In genomic region chrX:21993265-21993664, GRCh38 we compare ENCODE assay signal across 8 cellular contexts. TPM values are rescaled to one million over a fixed set of nuclear protein-coding genes. Genes with fewer than 3 reads are reported as not detected.
DNase-seq lines count a peak whose midpoint lies in the region; ATAC-seq and TF ChIP-seq lines count a peak whose summit lies in the region.

No MANE protein-coding gene starts in this region.

- POLR2A ChIA-PET in RWPE1 (lab: Yijun Ruan, JAX; ENCODE audit: low non-redundant PET) = no interaction called here

- no peaks in the 10 kb centered on the region for H3K36me3 ChIP-seq in right lobe of liver

- H3K4me1 Mint-ChIP-seq in activated naive CD4-positive, alpha-beta T cell treated with anti-CD3 and anti-CD28 coated beads for 36 hours (ENCODE audit: low read depth) = peaks cover 57% of the 10 kb centered on the region

- H3K27me3 ChIP-seq in HL-60 (ENCODE audit: insufficient read depth, poor library complexity, severe bottlenecking) (no peaks in the 10 kb centered on the region), right lobe of liver (no peaks in the 10 kb centered on the region)

- DNase-seq in HL-60 (ENCODE audit: low read depth in 1 of 2, low spot score in 1 of 2) (peak; percentile 36 to 73), right lobe of liver (peak in 2 of 3 donors; percentile 27 to 63), posterior vena cava (ENCODE audit: low spot score) (no peak), RWPE1 (ENCODE audit: low spot score) (no peak), inferior parietal cortex (ENCODE audit: extremely low spot score) (no peak)
- DNase-seq in activated naive CD4-positive, alpha-beta T cell treated with anti-CD3 and anti-CD28 coated beads for 36 hours = no peak

- peaks cover 38% of the 10 kb centered on the region for H3K36me3 Mint-ChIP-seq in activated naive CD4-positive, alpha-beta T cell treated with anti-CD3 and anti-CD28 coated beads for 36 hours (ENCODE audit: low read depth)

- no peak for TF ChIP-seq POLR2A in right lobe of liver (IDR thresholded peaks at IDR 0.05)

- no peak overlapping the region for H3K4me3 Mint-ChIP-seq in activated naive CD4-positive, alpha-beta T cell treated with anti-CD3 and anti-CD28 coated beads for 36 hours

- TF ChIP-seq CTCF in HL-60 (IDR thresholded peaks at IDR 0.05; ENCODE audit: insufficient read depth, low read length) (no peak), right lobe of liver (IDR thresholded peaks at IDR 0.05) (no peak), RWPE1 (conservative IDR thresholded peaks at IDR 0.05; ENCODE audit: low read depth) (no peak)

- no peak overlapping the region for H3K27ac Mint-ChIP-seq in activated naive CD4-positive, alpha-beta T cell treated with anti-CD3 and anti-CD28 coated beads for 36 hours

- intact Hi-C loops in right lobe of liver (cut with DNase I) (no loop called here), posterior vena cava (cut with DNase I) (no loop called here)
- intact Hi-C loops in activated naive CD4-positive, alpha-beta T cell treated with anti-CD3 and anti-CD28 coated beads for 36 hours (cut with micrococcal nuclease) = no loop called here

- H3K27me3 Mint-ChIP-seq in activated naive CD4-positive, alpha-beta T cell treated with anti-CD3 and anti-CD28 coated beads for 36 hours (ENCODE audit: low read depth) = no peaks in the 10 kb centered on the region

- H3K27ac ChIP-seq in HL-60 (replicated peaks) = peak overlapping the region; percentile 63
- H3K27ac ChIP-seq in right lobe of liver = no peak overlapping the region
- H3K27ac ChIP-seq in RWPE1 = no peak overlapping the region

- H3K4me1 ChIP-seq in right lobe of liver = no peaks in the 10 kb centered on the region

- WGBS in right lobe of liver (ENCODE audit: insufficient coverage, low coverage, low lambda C conversion rate, missing lambda C conversion rate) = 43% methylated on average over 5 of the region's 8 CpGs

- H3K9me3 Mint-ChIP-seq in activated naive CD4-positive, alpha-beta T cell treated with anti-CD3 and anti-CD28 coated beads for 36 hours = no peaks in the 10 kb centered on the region

- CTCF ChIA-PET in RWPE1 (lab: Yijun Ruan, JAX) = no interaction called here
- CTCF ChIA-PET in activated naive CD4-positive, alpha-beta T cell treated with anti-CD3 and anti-CD28 coated beads for 36 hours (lab: Charles Lee) = interaction anchor here (1.4 kb wide), 1 partner anchor 142 kb away, joined by 4 read pairs; no protein-coding TSS in a partner anchor

- H3K9me3 ChIP-seq in right lobe of liver = no peaks in the 10 kb centered on the region

- ATAC-seq in GM18519 (IDR thresholded peaks at IDR 0.05; ENCODE audit: low FRiP score, unreplicated experiment) (peak; percentile 95), GM21737 (IDR thresholded peaks at IDR 0.05; ENCODE audit: unreplicated experiment) (peak; percentile 91), right lobe of liver (peak; percentile 50 to 76 (median 64))

- H3K4me3 ChIP-seq in HL-60 (replicated peaks; ENCODE audit: insufficient read depth, low read length) = no peak overlapping the region
- no peak overlapping the region for H3K4me3 ChIP-seq in right lobe of liver

RNA-seq across cellular contexts. Expression of gene PHEX, which starts 38.9 kb away (rescaled TPM):
- total RNA-seq in right lobe of liver (under 1 TPM in 1 of 6 experiments, not detected in 5; 0.13 TPM), posterior vena cava (under 1 TPM; 0.33 to 0.56 TPM)
- under 1 TPM; 0.31 to 0.64 TPM for total RNA-seq in activated naive CD4-positive, alpha-beta T cell treated with anti-CD3 and anti-CD28 coated beads for 36 hours

RNA-seq across cellular contexts. Expression of gene SMS, which starts 52.8 kb away (rescaled TPM):
- total RNA-seq in right lobe of liver = 10 to 100 TPM; 14.6 to 27.1 (median 21.9) TPM
- total RNA-seq in posterior vena cava = 10 to 100 TPM; 47.0 to 79.0 TPM
- total RNA-seq in activated naive CD4-positive, alpha-beta T cell treated with anti-CD3 and anti-CD28 coated beads for 36 hours = 100 to 1,000 TPM; 148 to 156 TPM

Comparison
In these comparisons a context has a peak if more than half of its experiments do, and no peak if none do; other contexts are left out.
1. DNase-seq: peak in HL-60 (2 of 2) and right lobe of liver (2 of 3); none in posterior vena cava (single experiment), RWPE1 (single experiment), activated naive CD4-positive, alpha-beta T cell treated with anti-CD3 and anti-CD28 coated beads for 36 hours (single experiment) and inferior parietal cortex (single experiment).
2. Peak in every context shown above with its lines, with median percentiles within 50 percentile points of each other: ATAC-seq.